1 cellular context compared by ENCODE assay signal in genomic region chr2:96952976-96953610, GRCh38.
TF ChIP-seq lines count a peak whose summit lies in the region.

No MANE protein-coding gene starts in this region.

TF ChIP-seq in K562, 482 proteins besides CTCF, POLR2A, EP300 and RAD21:
- TF ChIP-seq MGA (IDR thresholded peaks at IDR 0.05): peak; percentile 43; the same call in 1 of the 2 replicates
- TF ChIP-seq PKNOX1 (IDR thresholded peaks at IDR 0.05): peak; percentile 64
- TF ChIP-seq HINFP (tag; conservative IDR thresholded peaks at IDR 0.05; ENCODE audit: low read depth): no peak
- 0 out of 2 replicates have a peak, but pooled peaks have one; percentile 14 for TF ChIP-seq CBFA2T3 (IDR thresholded peaks at IDR 0.05)
- peak; percentile 65 for TF ChIP-seq MEIS2 (IDR thresholded peaks at IDR 0.05; ENCODE audit: partially characterized antibody)
- no peak for TF ChIP-seq ZNF589 (CRISPR knock-in tag; IDR thresholded peaks at IDR 0.05; ENCODE audit: low read depth)
- TF ChIP-seq PBX2 (CRISPR knock-in tag; IDR thresholded peaks at IDR 0.05; ENCODE audit: low read depth): no peak
- TF ChIP-seq PBX2 (tag; conservative IDR thresholded peaks at IDR 0.05; ENCODE audit: low read depth): peak; percentile 52
- TF ChIP-seq ATF4 (CRISPR knock-in tag; IDR thresholded peaks at IDR 0.05): no peak
- TF ChIP-seq ZNF133 (CRISPR knock-in tag; IDR thresholded peaks at IDR 0.05): no peak
